ENCODE assay signal across 31 cellular contexts in genomic region chr4:83132065-83132464, GRCh38.
"Had no signal": no experiment of that assay in that cellular context is flagged by ENCODE, and none has a peak within 500 bp of the region (broad histone marks: within the 10 kb centered on the region; RNA-seq: fewer than 3 reads in every experiment).

No MANE protein-coding gene starts in this region.

- ATAC-seq: activated CD8-positive, alpha-beta T cell treated with anti-CD3 and anti-CD28 coated beads for 36 hours; activated T-cell treated with anti-CD3 and anti-CD28 coated beads, Interleukin-2, amount 50 U/mL, for 72 hours; activated T-helper 17 cell treated with anti-CD3 and anti-CD28 coated beads, Interleukin-2, amount 50 U/mL, for 72 hours had no signal

- H3K4me1 Mint-ChIP-seq: activated T-helper 17 cell treated with anti-CD3 and anti-CD28 coated beads, Interleukin-2, amount 50 U/mL, for 72 hours had no signal

- DNase-seq: activated CD4-positive, alpha-beta T cell treated with anti-CD3 and anti-CD28 coated beads for 1 hour; activated CD4-positive, alpha-beta T cell treated with anti-CD3 and anti-CD28 coated beads for 48 hours; activated CD4-positive, CD25-positive, alpha-beta regulatory T cell; activated CD8-positive, alpha-beta T cell treated with anti-CD3 and anti-CD28 coated beads for 36 hours; activated effector memory CD4-positive, alpha-beta T cell treated with anti-CD3 and anti-CD28 coated beads, Interleukin-2, amount 50 U/mL, for 16 hours; activated naive CD4-positive, alpha-beta T cell; activated naive CD4-positive, alpha-beta T cell treated with anti-CD3 and anti-CD28 coated beads, Interleukin-2, amount 50 U/mL, for 16 hours; activated naive CD8-positive, alpha-beta T cell treated with anti-CD3 and anti-CD28 coated beads for 36 hours; activated T-cell treated with anti-CD3 and anti-CD28 coated beads, Interleukin-2, amount 50 U/mL, for 1 hour; activated T-cell treated with anti-CD3 and anti-CD28 coated beads, Interleukin-2, amount 50 U/mL, for 72 hours; amniotic stem cell; aorta; brain microvascular endothelial cell; central memory CD4-positive, alpha-beta T cell; NCI-H1105; NCI-H1436; NCI-H1694; NCI-H1930; NCI-H2081 treated with DMSO at 0.1 percent for 48 hours; NCI-H345; NCI-H524 treated with DMSO at 0.1 percent for 48 hours; NCI-H748 treated with DMSO at 0.1 percent for 48 hours; NK-92 treated with Interleukin-12 subunit alpha and Interleukin-12 subunit beta, amount 100 ng/mL, for 24 hours; OCI-M1; Right ventricle myocardium superior; SW 1271; T-helper 1 cell; T-helper 2 cell; T-helper 9 cell had no signal

- H3K27me3 ChIP-seq: brain microvascular endothelial cell had no signal

- H3K36me3 ChIP-seq: brain microvascular endothelial cell had no signal

- H3K27me3 Mint-ChIP-seq: activated CD8-positive, alpha-beta T cell treated with anti-CD3 and anti-CD28 coated beads for 36 hours; activated naive CD8-positive, alpha-beta T cell treated with anti-CD3 and anti-CD28 coated beads for 36 hours; activated T-helper 17 cell treated with anti-CD3 and anti-CD28 coated beads, Interleukin-2, amount 50 U/mL, for 72 hours had no signal

- H3K27ac Mint-ChIP-seq: activated CD8-positive, alpha-beta T cell treated with anti-CD3 and anti-CD28 coated beads for 36 hours; activated naive CD8-positive, alpha-beta T cell treated with anti-CD3 and anti-CD28 coated beads for 36 hours; activated T-cell treated with anti-CD3 and anti-CD28 coated beads, Interleukin-2, amount 50 U/mL, for 72 hours; activated T-helper 17 cell treated with anti-CD3 and anti-CD28 coated beads, Interleukin-2, amount 50 U/mL, for 72 hours had no signal

- H3K27ac ChIP-seq: brain microvascular endothelial cell, VCaP had no signal

- H3K4me3 Mint-ChIP-seq: activated CD8-positive, alpha-beta T cell treated with anti-CD3 and anti-CD28 coated beads for 36 hours; activated naive CD8-positive, alpha-beta T cell treated with anti-CD3 and anti-CD28 coated beads for 36 hours; activated T-cell treated with anti-CD3 and anti-CD28 coated beads, Interleukin-2, amount 50 U/mL, for 72 hours; activated T-helper 17 cell treated with anti-CD3 and anti-CD28 coated beads, Interleukin-2, amount 50 U/mL, for 72 hours had no signal
